ENCODE assay signal across 8 cellular contexts in genomic region chr2:217090024-217090473, GRCh38.
DNase-seq lines count a peak whose midpoint lies in the region; ATAC-seq and TF ChIP-seq lines count a peak whose summit lies in the region.

No MANE protein-coding gene starts in this region.

- peak; percentile 71 for ATAC-seq in GM21423 (IDR thresholded peaks at IDR 0.05; ENCODE audit: unreplicated experiment)

- no peak overlapping the region for H3K27ac Mint-ChIP-seq in chondrocyte (ENCODE audit: unreplicated experiment)

- peaks cover 23% of the 10 kb centered on the region for H3K4me1 Mint-ChIP-seq in chondrocyte (ENCODE audit: low read depth)

- 22 to 27% methylated on average over 5 of the region's 5 CpGs for WGBS in tibial nerve, 2 donors

- peak; percentile 85 for DNase-seq in GM12865 (ENCODE audit: low read depth)
- DNase-seq in HL-60 (ENCODE audit: low read depth in 1 of 2, low spot score in 1 of 2): peak in 1 of 2 experiments; percentile 49
- no peak for DNase-seq in chondrocyte (ENCODE audit: low spot score)
- DNase-seq in NCI-H2107 treated with DMSO at 0.1 percent for 48 hours (lab: John Stamatoyannopoulos, UW; ENCODE audit: unreplicated experiment): no peak
- no peak for DNase-seq in tibial nerve (ENCODE audit: low spot score in 2 of 2)
- DNase-seq in SJCRH30: no peak
- no peak for DNase-seq in NCI-H2029 treated with DMSO at 0.1 percent for 48 hours (lab: John Stamatoyannopoulos, UW)

- H3K4me3 Mint-ChIP-seq in chondrocyte (ENCODE audit: unreplicated experiment): peak overlapping the region; percentile 3

- no peak for TF ChIP-seq EP300 in tibial nerve (IDR thresholded peaks at IDR 0.05)

- H3K27me3 ChIP-seq in HL-60 (ENCODE audit: insufficient read depth, poor library complexity, severe bottlenecking) (no peaks in the 10 kb centered on the region), tibial nerve (no peaks in the 10 kb centered on the region), SJCRH30 (no peaks in the 10 kb centered on the region)

- H3K27me3 Mint-ChIP-seq in chondrocyte (ENCODE audit: low read depth): no peaks in the 10 kb centered on the region

- H3K27ac ChIP-seq in HL-60 (replicated peaks) (no peak overlapping the region), tibial nerve (no peak overlapping the region), SJCRH30 (no peak overlapping the region)

- H3K4me3 ChIP-seq in GM12865 (ENCODE audit: low read depth, low read length) (no peak overlapping the region), HL-60 (replicated peaks; ENCODE audit: insufficient read depth, low read length) (peak overlapping the region; percentile 25), tibial nerve (peak overlapping the region in 2 of 4 donors; percentile 4 to 14), SJCRH30 (no peak overlapping the region)

- no peak for TF ChIP-seq POLR2A in tibial nerve (IDR thresholded peaks at IDR 0.05)

- H3K9me3 Mint-ChIP-seq in chondrocyte (ENCODE audit: low read depth): peaks cover 5% of the 10 kb centered on the region

- no peaks in the 10 kb centered on the region for H3K36me3 Mint-ChIP-seq in chondrocyte (ENCODE audit: low read depth)

- H3K36me3 ChIP-seq in tibial nerve: no peaks in the 10 kb centered on the region
- no peaks in the 10 kb centered on the region for H3K36me3 ChIP-seq in SJCRH30

- H3K4me1 ChIP-seq in tibial nerve (peaks cover 0 to 7% (median 0%) of the 10 kb centered on the region in 4 donors), SJCRH30 (peaks cover 51% of the 10 kb centered on the region)

- no peak for TF ChIP-seq CTCF in GM12865 (IDR thresholded peaks at IDR 0.05; ENCODE audit: insufficient read depth, low read depth, low read length, missing control alignments)
- no peak for TF ChIP-seq CTCF in HL-60 (IDR thresholded peaks at IDR 0.05; ENCODE audit: insufficient read depth, low read length)
- no peak for TF ChIP-seq CTCF in chondrocyte (IDR thresholded peaks at IDR 0.05)
- no peak for TF ChIP-seq CTCF in tibial nerve (IDR thresholded peaks at IDR 0.05)

- H3K9me3 ChIP-seq in tibial nerve (no peaks in the 10 kb centered on the region), SJCRH30 (replicated peaks) (no peaks in the 10 kb centered on the region; the same call in none of the 2 replicates)
